In the genomic region with DNA sequence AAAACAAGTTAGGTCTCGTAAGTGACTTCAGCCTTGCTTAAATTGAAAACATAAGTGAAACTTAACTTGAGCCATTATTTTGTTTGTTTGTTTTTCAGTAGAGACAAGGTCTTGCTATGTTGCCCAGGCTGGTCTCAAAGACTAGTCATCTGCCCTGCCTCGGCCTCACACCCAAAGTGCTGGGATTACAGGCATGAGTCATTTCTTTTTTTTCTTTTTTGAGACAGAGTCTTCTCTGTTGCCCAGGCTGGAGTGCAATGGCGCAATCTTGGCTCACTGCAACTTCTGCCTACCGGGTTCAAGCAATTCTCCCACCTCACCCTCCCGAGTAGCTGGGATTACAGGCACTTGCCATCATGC, we compare ENCODE assay signal across 1 cellular context.
TF ChIP-seq lines count a peak whose summit lies in the region.

No MANE protein-coding gene starts in this region.

TF ChIP-seq in HEK293, 187 proteins besides CTCF, POLR2A, EP300 and RAD21:
- TF ChIP-seq ZNF660 (tag by site-specific recombination; IDR thresholded peaks at IDR 0.05) (peak; percentile 51; the same call in 1 of the 2 replicates), HIC1 (tag by site-specific recombination; IDR thresholded peaks at IDR 0.05) (peak; percentile 39; the same call in 1 of the 2 replicates), PRDM10 (tag by site-specific recombination; IDR thresholded peaks at IDR 0.05) (peak; percentile 54), KLF8 (tag by site-specific recombination; IDR thresholded peaks at IDR 0.05) (peak; percentile 42; the same call in 1 of the 2 replicates), ZNF629 (tag by site-specific recombination; IDR thresholded peaks at IDR 0.05) (0 out of 2 replicates have a peak, but pooled peaks have one; percentile 40), SP7 (tag by site-specific recombination; IDR thresholded peaks at IDR 0.05) (peak; percentile 44), ZNF362 (tag by site-specific recombination; IDR thresholded peaks at IDR 0.05) (peak; percentile 90)
- TF ChIP-seq, protein P1, sequence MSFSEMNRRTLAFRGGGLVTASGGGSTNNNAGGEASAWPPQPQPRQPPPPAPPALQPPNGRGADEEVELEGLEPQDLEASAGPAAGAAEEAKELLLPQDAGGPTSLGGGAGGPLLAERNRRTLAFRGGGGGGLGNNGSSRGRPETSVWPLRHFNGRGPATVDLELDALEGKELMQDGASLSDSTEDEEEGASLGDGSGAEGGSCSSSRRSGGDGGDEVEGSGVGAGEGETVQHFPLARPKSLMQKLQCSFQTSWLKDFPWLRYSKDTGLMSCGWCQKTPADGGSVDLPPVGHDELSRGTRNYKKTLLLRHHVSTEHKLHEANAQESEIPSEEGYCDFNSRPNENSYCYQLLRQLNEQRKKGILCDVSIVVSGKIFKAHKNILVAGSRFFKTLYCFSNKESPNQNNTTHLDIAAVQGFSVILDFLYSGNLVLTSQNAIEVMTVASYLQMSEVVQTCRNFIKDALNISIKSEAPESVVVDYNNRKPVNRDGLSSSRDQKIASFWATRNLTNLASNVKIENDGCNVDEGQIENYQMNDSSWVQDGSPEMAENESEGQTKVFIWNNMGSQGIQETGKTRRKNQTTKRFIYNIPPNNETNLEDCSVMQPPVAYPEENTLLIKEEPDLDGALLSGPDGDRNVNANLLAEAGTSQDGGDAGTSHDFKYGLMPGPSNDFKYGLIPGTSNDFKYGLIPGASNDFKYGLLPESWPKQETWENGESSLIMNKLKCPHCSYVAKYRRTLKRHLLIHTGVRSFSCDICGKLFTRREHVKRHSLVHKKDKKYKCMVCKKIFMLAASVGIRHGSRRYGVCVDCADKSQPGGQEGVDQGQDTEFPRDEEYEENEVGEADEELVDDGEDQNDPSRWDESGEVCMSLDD (tag by site-specific recombination; IDR thresholded peaks at IDR 0.05) = 0 out of 2 replicates have a peak, but pooled peaks have one; percentile 39
TF ChIP-seq in HEK293: peak in this region for 8; not testable (repeated sequence) for 179.
